13 cellular contexts compared by ENCODE assay signal in the genomic region with DNA sequence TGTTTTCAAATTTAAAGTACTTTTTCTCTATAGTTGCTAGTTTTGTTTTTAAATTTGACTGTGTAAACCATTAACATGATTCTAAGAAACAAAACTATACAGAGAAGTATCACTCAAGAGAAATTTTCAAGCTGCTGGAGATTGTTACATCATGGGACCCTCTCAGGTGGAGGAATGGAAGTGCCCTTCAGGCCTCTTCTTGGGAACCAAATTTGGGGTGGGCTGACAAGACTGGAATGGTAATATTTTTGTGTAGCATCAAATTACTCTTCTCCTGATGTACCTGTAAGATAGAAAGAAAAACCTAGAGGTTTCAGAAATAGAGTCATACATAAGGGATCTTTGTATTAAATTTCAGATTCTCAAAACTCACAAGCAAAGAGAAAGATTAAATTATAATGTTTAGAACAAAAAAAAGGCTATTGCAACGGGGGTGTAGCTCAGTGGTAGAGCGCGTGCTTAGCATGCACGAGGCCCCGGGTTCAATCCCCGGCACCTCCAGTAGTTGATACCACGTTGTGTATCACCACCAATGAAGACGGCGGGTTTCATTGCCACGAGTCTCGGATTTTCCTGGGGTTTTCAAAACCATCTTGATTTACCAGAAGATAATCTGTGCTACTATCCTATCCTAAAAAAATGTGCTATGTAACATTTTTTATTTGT.
DNase-seq lines count a peak whose midpoint lies in the region; ATAC-seq, FAIRE-seq and TF ChIP-seq lines count a peak whose summit lies in the region.
"Had no signal": no experiment of that assay in that cellular context is flagged by ENCODE, and none has a peak within 500 bp of the region (broad histone marks: within the 10 kb centered on the region; RNA-seq: fewer than 3 reads in every experiment).

No MANE protein-coding gene starts in this region.

- H4K20me1 ChIP-seq in HepG2 (ENCODE audit: insufficient read depth, low read length): no peaks in the 10 kb centered on the region
- no peaks in the 10 kb centered on the region for H4K20me1 ChIP-seq in GM12878 (ENCODE audit: control insufficient read depth, insufficient read depth)

- H3K27me3 ChIP-seq in HepG2 (ENCODE audit: control insufficient read depth in 1 of 2, insufficient read depth in 2 of 2, low read length in 2 of 2) (no peaks in the 10 kb centered on the region), right lobe of liver (peaks cover 0 to 5% of the 10 kb centered on the region in 2 donors), GM12878 (replicated peaks in 1 of 2; ENCODE audit: control insufficient read depth in 2 of 2, insufficient read depth in 2 of 2, low read length in 1 of 2) (no peaks in the 10 kb centered on the region)

- SMC1A ChIA-PET in GM12878 (lab: Charles Lee; ENCODE audit: uncharacterized antibody, unreplicated experiment): interaction anchor here (1.1 to 1.6 kb wide), 2 partner anchors 9 to 143 kb away, joined by 3 to 4 read pairs; no protein-coding TSS in a partner anchor

- no peak for TF ChIP-seq EP300 in HepG2 (IDR thresholded peaks at IDR 0.05; ENCODE audit: low read depth in 2 of 2, low read length in 2 of 2)
- no peak for TF ChIP-seq EP300 in HepG2 (CRISPR knock-in tag; IDR thresholded peaks at IDR 0.05; ENCODE audit: borderline replicate concordance)
- no peak for TF ChIP-seq EP300 in GM12878 (IDR thresholded peaks at IDR 0.05; ENCODE audit: borderline replicate concordance in 1 of 2, control insufficient read depth in 1 of 2, low read depth in 2 of 2, low read length in 2 of 2)

- H3K4me1 ChIP-seq in HepG2 (ENCODE audit: insufficient read depth, low read length) (peaks cover 25% of the 10 kb centered on the region), right lobe of liver (no peaks in the 10 kb centered on the region), GM12878 (ENCODE audit: control insufficient read depth, insufficient read depth, low read length) (no peaks in the 10 kb centered on the region)
- H3K4me1 ChIP-seq: suprapubic skin had no signal

- TF ChIP-seq RAD21 in HepG2 (CRISPR knock-in tag; IDR thresholded peaks at IDR 0.05): no peak
- no peak for TF ChIP-seq RAD21 in GM12878 (IDR thresholded peaks at IDR 0.05; ENCODE audit: insufficient read depth, low read depth, low read length)

- FAIRE-seq in HepG2 (lab: Jason Lieb, UNC) (no peak), GM12878 (lab: Jason Lieb, UNC) (no peak)

- H3K36me3 ChIP-seq in HepG2 (replicated peaks in 1 of 2; ENCODE audit: control insufficient read depth in 1 of 2, insufficient read depth in 2 of 2, low read length in 2 of 2) (no peaks in the 10 kb centered on the region), right lobe of liver (no peaks in the 10 kb centered on the region), GM12878 (ENCODE audit: control insufficient read depth in 2 of 2, insufficient read depth in 2 of 2, low read length in 1 of 2) (no peaks in the 10 kb centered on the region)
- H3K36me3 ChIP-seq: suprapubic skin had no signal

- DNase-seq in HepG2 (ENCODE audit: low spot score) (peak; percentile 35), right lobe of liver (no peak), NCI-H446 treated with DMSO at 0.1 percent for 48 hours (lab: John Stamatoyannopoulos, UW) (peak; percentile 27), GM12878 (ENCODE audit: low read depth, low spot score) (no peak), KG1 (lab: John Stamatoyannopoulos, UW) (no peak), HuH-7.5 (ENCODE audit: low spot score) (no peak)
- DNase-seq in activated effector memory CD4-positive, alpha-beta T cell treated with Interleukin-2 at 50 U/mL for 16 hours: no peak
- DNase-seq: aorta; CD4-positive, alpha-beta memory T cell; midbrain; NCI-H1436 treated with DMSO at 0.1 percent for 48 hours had no signal

- H2AFZ ChIP-seq in HepG2 (ENCODE audit: low read length) (no peak overlapping the region), GM12878 (ENCODE audit: control insufficient read depth, low read depth, low read length) (no peak overlapping the region)

- no peaks in the 10 kb centered on the region for H3K9me3 ChIP-seq in HepG2 (ENCODE audit: low read length)
- no peaks in the 10 kb centered on the region for H3K9me3 ChIP-seq in right lobe of liver
- no peaks in the 10 kb centered on the region for H3K9me3 ChIP-seq in GM12878 (replicated peaks; ENCODE audit: control insufficient read depth, insufficient read depth, low read length)
- H3K9me3 ChIP-seq: suprapubic skin had no signal

- in situ Hi-C loops in HepG2 (cut with HindIII; ENCODE audit: extremely low pct_ligation_motif_present, low pct_unique_long_range_greater_than_20kb) (no loop called here), GM12878 (cut with MboI) (no loop called here)

- no peak for TF ChIP-seq CTCF in HepG2 (CRISPR knock-in tag; IDR thresholded peaks at IDR 0.05)
- TF ChIP-seq CTCF in right lobe of liver (IDR thresholded peaks at IDR 0.05): no peak
- no peak for TF ChIP-seq CTCF in GM12878 (IDR thresholded peaks at IDR 0.05 in 2 of 3, conservative IDR thresholded peaks at IDR 0.05 in 1 of 3; ENCODE audit: control insufficient read depth in 2 of 3, extremely low read depth in 1 of 3, insufficient read depth in 1 of 3, low read depth in 3 of 3, low read length in 3 of 3)

- H3K4me3 ChIP-seq in HepG2 (replicated peaks in 1 of 3; ENCODE audit: insufficient read depth in 1 of 3, low read depth in 2 of 3, low read length in 3 of 3): no peak overlapping the region; a peak in 1 of 6 replicates
- H3K4me3 ChIP-seq in right lobe of liver: no peak overlapping the region
- no peak overlapping the region for H3K4me3 ChIP-seq in GM12878
- H3K4me3 ChIP-seq: suprapubic skin had no signal

- WGBS in HepG2 (ENCODE audit: low lambda C conversion rate): 4% methylated on average over 11 of the region's 11 CpGs
- WGBS in right lobe of liver (ENCODE audit: insufficient coverage, low coverage, low lambda C conversion rate, missing lambda C conversion rate): 13% methylated on average over 11 of the region's 11 CpGs
- 0% methylated on average over 11 of the region's 11 CpGs for WGBS in GM12878 (ENCODE audit: insufficient coverage, insufficient replicate concordance, low lambda C conversion rate, missing lambda C conversion rate)

- H3K9ac ChIP-seq in HepG2 (ENCODE audit: insufficient read depth, low read depth, low read length): no peak overlapping the region
- no peak overlapping the region for H3K9ac ChIP-seq in GM12878 (ENCODE audit: control insufficient read depth, insufficient read depth, low read length)

- no peak overlapping the region for H3K4me2 ChIP-seq in HepG2 (ENCODE audit: low read depth, low read length)
- no peak overlapping the region for H3K4me2 ChIP-seq in GM12878 (ENCODE audit: control insufficient read depth, insufficient read depth)

- POLR2A ChIA-PET in HepG2 (lab: Yijun Ruan, JAX): interaction anchor here (1.1 kb wide), 1 partner anchor 9 kb away, joined by 3 read pairs; no protein-coding TSS in a partner anchor
- POLR2A ChIA-PET in GM12878 (lab: Charles Lee): interaction anchor here (0.6 kb wide), 1 partner anchor 43 kb away, joined by 3 read pairs; no protein-coding TSS in a partner anchor

- no TSS peak for BruUV-seq in HepG2 (replicated peaks; lab: Mats Ljungman, UMichigan)
- BruUV-seq in GM12878 (replicated peaks; lab: Mats Ljungman, UMichigan): no TSS peak

- intact Hi-C loops in HepG2 (cut with micrococcal nuclease; ENCODE audit: unreplicated experiment): no loop called here
- intact Hi-C loops in right lobe of liver (cut with DNase I): no loop called here
- intact Hi-C loops in GM12878 (cut with micrococcal nuclease; ENCODE audit: unreplicated experiment): no loop called here

- ATAC-seq in HepG2 (peak; percentile 45; the same call in 1 of the 3 replicates), right lobe of liver (no peak), GM12878 (peak; percentile 48; the same call in 2 of the 3 replicates), GM18909 (IDR thresholded peaks at IDR 0.05; ENCODE audit: poor library complexity, unreplicated experiment) (no peak)

- TF ChIP-seq POLR2A in HepG2 (IDR thresholded peaks at IDR 0.05; ENCODE audit: insufficient read depth in 1 of 2, low read depth in 2 of 2, low read length in 2 of 2) (no peak), right lobe of liver (IDR thresholded peaks at IDR 0.05) (no peak), GM12878 (IDR thresholded peaks at IDR 0.05; ENCODE audit: low read depth, low read length) (no peak)

- H3K79me2 ChIP-seq in HepG2 (ENCODE audit: insufficient read depth, low read length) (no peaks in the 10 kb centered on the region), GM12878 (ENCODE audit: control insufficient read depth, insufficient read depth, low read length) (no peaks in the 10 kb centered on the region)

- CTCF ChIA-PET in HepG2 (lab: Yijun Ruan, JAX; ENCODE audit: low intra/inter-chr PET ratio, low total read pairs) (no interaction called here), GM12878 (lab: Yijun Ruan, JAX) (interaction anchor here (1.6 kb wide), 1 partner anchor 9 kb away, joined by 5 read pairs; no protein-coding TSS in a partner anchor)

- RAD21 ChIA-PET in GM12878 (lab: Charles Lee; ENCODE audit: unreplicated experiment): no interaction called here

- no peak overlapping the region for H3K27ac ChIP-seq in HepG2 (ENCODE audit: extremely low read length, insufficient read depth, low read length)
- no peak overlapping the region for H3K27ac ChIP-seq in right lobe of liver
- H3K27ac ChIP-seq in GM12878 (ENCODE audit: control insufficient read depth, insufficient read depth): no peak overlapping the region
- H3K27ac ChIP-seq: suprapubic skin had no signal

TF ChIP-seq in HepG2, 621 proteins besides CTCF, POLR2A, EP300 and RAD21 (continues in another document):
- TF ChIP-seq ZNF629 (CRISPR knock-in tag; conservative IDR thresholded peaks at IDR 0.05): 0 out of 2 replicates have a peak, but pooled peaks have one; percentile 20

TF ChIP-seq in GM12878, 131 proteins besides CTCF, POLR2A, EP300 and RAD21:
- no peak for TF ChIP-seq BCLAF1 (IDR thresholded peaks at IDR 0.05)
- TF ChIP-seq ZNF24 (IDR thresholded peaks at IDR 0.05): 0 out of 2 replicates have a peak, but pooled peaks have one; percentile 16

Comparison
In these comparisons a context has a peak if more than half of its experiments do, and no peak if none do; other contexts are left out.
1. ATAC-seq: peak in HepG2 (single experiment) and GM12878 (single experiment); none in right lobe of liver (0 of 4) and GM18909 (single experiment).
2. DNase-seq: peak in HepG2 (single experiment) and NCI-H446 treated with DMSO at 0.1 percent for 48 hours (single experiment); none in right lobe of liver (0 of 3), GM12878 (single experiment), activated effector memory CD4-positive, alpha-beta T cell treated with Interleukin-2 at 50 U/mL for 16 hours (single experiment), KG1 (single experiment) and HuH-7.5 (single experiment).
3. Of the 75 proteins assayed by ChIP-seq in both HepG2 and GM12878: peak only in HepG2: none; only in GM12878: none; in both: ZNF24; in neither: 74.